ENCODE assay signal across 1 cellular context in genomic region chr21:44341726-44342458, GRCh38.
TF ChIP-seq lines count a peak whose summit lies in the region.

No MANE protein-coding gene starts in this region.

TF ChIP-seq in K562, 482 proteins besides CTCF, POLR2A, EP300 and RAD21:
- TF ChIP-seq CEBPB (tag; IDR thresholded peaks at IDR 0.05) = peak; percentile 14; the same call in 1 of the 2 replicates
